ENCODE assay signal across 1 cellular context in the genomic region with DNA sequence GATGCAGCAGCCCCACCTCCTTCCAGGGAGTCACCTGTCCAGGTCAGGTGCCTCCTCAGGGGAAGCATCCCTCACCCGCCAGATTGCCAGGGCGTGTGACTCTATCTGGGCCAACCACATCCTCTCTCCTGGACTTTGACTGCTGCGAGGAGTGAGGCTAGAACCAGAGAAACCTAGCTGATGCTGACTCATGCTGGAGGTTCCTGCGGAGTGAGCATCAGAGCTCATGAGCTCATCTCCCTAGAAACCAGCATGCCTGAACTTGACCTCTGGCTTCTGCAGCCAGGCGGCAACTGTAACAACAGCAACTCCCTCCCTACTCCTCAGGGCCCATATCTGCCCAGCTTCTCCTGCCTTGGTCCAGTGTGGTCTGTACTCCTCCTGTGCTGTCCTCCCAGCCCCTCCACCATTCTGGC.
TF ChIP-seq lines count a peak whose summit lies in the region.

No MANE protein-coding gene starts in this region.

TF ChIP-seq in K562, 482 proteins besides CTCF, POLR2A, EP300 and RAD21 (continued from another document and continues in another):
- TF ChIP-seq ZNF277 (CRISPR knock-in tag; IDR thresholded peaks at IDR 0.05; ENCODE audit: borderline replicate concordance), result no peak
- peak; percentile 32; the same call in 1 of the 2 replicates for TF ChIP-seq GABPB1 (CRISPR knock-in tag; IDR thresholded peaks at IDR 0.05)
- TF ChIP-seq NRF1 (conservative IDR thresholded peaks at IDR 0.05 in 1 of 2, IDR thresholded peaks at IDR 0.05 in 1 of 2), result peak in 1 of 2 experiments; percentile 35; a peak in 1 of 4 replicates
- TF ChIP-seq NR1H2 (CRISPR knock-in tag; IDR thresholded peaks at IDR 0.05), result peak; percentile 51; the same call in 1 of the 2 replicates
- TF ChIP-seq DPF2 (IDR thresholded peaks at IDR 0.05), result peak; percentile 77
- TF ChIP-seq EWSR1 (IDR thresholded peaks at IDR 0.05; ENCODE audit: borderline replicate concordance, low read depth, partially characterized antibody), result no peak
- peak in 1 of 2 experiments; percentile 61; a peak in 1 of 4 replicates for TF ChIP-seq SIN3A (IDR thresholded peaks at IDR 0.05; ENCODE audit: borderline replicate concordance in 2 of 2, control insufficient read depth in 1 of 2, low read depth in 2 of 2, low read length in 2 of 2)
- TF ChIP-seq HINFP (tag; conservative IDR thresholded peaks at IDR 0.05; ENCODE audit: low read depth), result no peak
- TF ChIP-seq TEAD2 (tag; IDR thresholded peaks at IDR 0.05), result no peak
- TF ChIP-seq, protein P1, sequence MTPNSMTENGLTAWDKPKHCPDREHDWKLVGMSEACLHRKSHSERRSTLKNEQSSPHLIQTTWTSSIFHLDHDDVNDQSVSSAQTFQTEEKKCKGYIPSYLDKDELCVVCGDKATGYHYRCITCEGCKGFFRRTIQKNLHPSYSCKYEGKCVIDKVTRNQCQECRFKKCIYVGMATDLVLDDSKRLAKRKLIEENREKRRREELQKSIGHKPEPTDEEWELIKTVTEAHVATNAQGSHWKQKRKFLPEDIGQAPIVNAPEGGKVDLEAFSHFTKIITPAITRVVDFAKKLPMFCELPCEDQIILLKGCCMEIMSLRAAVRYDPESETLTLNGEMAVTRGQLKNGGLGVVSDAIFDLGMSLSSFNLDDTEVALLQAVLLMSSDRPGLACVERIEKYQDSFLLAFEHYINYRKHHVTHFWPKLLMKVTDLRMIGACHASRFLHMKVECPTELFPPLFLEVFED (CRISPR knock-in tag; conservative IDR thresholded peaks at IDR 0.05), result no peak
- no peak for TF ChIP-seq U2AF2 (optimal IDR thresholded peaks at IDR 0.05; ENCODE audit: low read depth, low read length)
- no peak for TF ChIP-seq ZNF217 (CRISPR knock-in tag; IDR thresholded peaks at IDR 0.05)
- TF ChIP-seq TAL1 (IDR thresholded peaks at IDR 0.05), result 0 out of 2 replicates have a peak, but pooled peaks have one; percentile 15
- TF ChIP-seq, protein P2, sequence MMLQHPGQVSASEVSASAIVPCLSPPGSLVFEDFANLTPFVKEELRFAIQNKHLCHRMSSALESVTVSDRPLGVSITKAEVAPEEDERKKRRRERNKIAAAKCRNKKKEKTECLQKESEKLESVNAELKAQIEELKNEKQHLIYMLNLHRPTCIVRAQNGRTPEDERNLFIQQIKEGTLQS (IDR thresholded peaks at IDR 0.05), result peak; percentile 91
- TF ChIP-seq, protein P2 (CRISPR knock-in tag; conservative IDR thresholded peaks at IDR 0.05), result no peak
- TF ChIP-seq ZNF3 (CRISPR knock-in tag; IDR thresholded peaks at IDR 0.05), result no peak
- TF ChIP-seq ZNF143 (CRISPR knock-in tag; IDR thresholded peaks at IDR 0.05), result 0 out of 2 replicates have a peak, but pooled peaks have one; percentile 4
- TF ChIP-seq GTF2E2 (tag; IDR thresholded peaks at IDR 0.05), result no peak
- no peak for TF ChIP-seq IRF1 (CRISPR knock-in tag; IDR thresholded peaks at IDR 0.05; ENCODE audit: borderline replicate concordance)
- peak; percentile 95 for TF ChIP-seq BACH1 (tag; IDR thresholded peaks at IDR 0.05)
- peak; percentile 74; the same call in 1 of the 2 replicates for TF ChIP-seq SMARCE1 (IDR thresholded peaks at IDR 0.05)
- 0 out of 2 replicates have a peak, but pooled peaks have one; percentile 54 for TF ChIP-seq SMARCC2 (IDR thresholded peaks at IDR 0.05; ENCODE audit: low read depth)
- no peak for TF ChIP-seq BRF2 (IDR thresholded peaks at IDR 0.05; ENCODE audit: borderline replicate concordance, insufficient read depth, insufficient read length)
- TF ChIP-seq ZNF766 (CRISPR knock-in tag; conservative IDR thresholded peaks at IDR 0.05), result peak; percentile 82
- TF ChIP-seq CBFA2T2 (conservative IDR thresholded peaks at IDR 0.05), result peak; percentile 41
- TF ChIP-seq ZNF592 (IDR thresholded peaks at IDR 0.05), result peak; percentile 82
- TF ChIP-seq SOX6 (IDR thresholded peaks at IDR 0.05), result peak; percentile 58
- 0 out of 2 replicates have a peak, but pooled peaks have one; percentile 14 for TF ChIP-seq BCOR (IDR thresholded peaks at IDR 0.05)
- TF ChIP-seq MAFK (IDR thresholded peaks at IDR 0.05; ENCODE audit: low read length), result peak; percentile 92
- no peak for TF ChIP-seq ASH1L (IDR thresholded peaks at IDR 0.05; ENCODE audit: borderline replicate concordance, low read depth, partially characterized antibody)
- peak; percentile 95 for TF ChIP-seq JUND (IDR thresholded peaks at IDR 0.05; ENCODE audit: borderline replicate concordance, low read depth, low read length)
- TF ChIP-seq JUND (tag; IDR thresholded peaks at IDR 0.05; ENCODE audit: borderline replicate concordance, low read depth, low read length), result peak; percentile 94; the same call in 2 of the 3 replicates
- TF ChIP-seq FOXK2 (conservative IDR thresholded peaks at IDR 0.05 in 1 of 2, IDR thresholded peaks at IDR 0.05 in 1 of 2; ENCODE audit: low read depth in 2 of 2), result peak; percentile 54 to 71; a peak in 2 of 4 replicates
- TF ChIP-seq ID3 (CRISPR knock-in tag; IDR thresholded peaks at IDR 0.05), result no peak
- TF ChIP-seq ID3 (tag; IDR thresholded peaks at IDR 0.05), result peak; percentile 49; the same call in 1 of the 2 replicates
- TF ChIP-seq, protein P3, sequence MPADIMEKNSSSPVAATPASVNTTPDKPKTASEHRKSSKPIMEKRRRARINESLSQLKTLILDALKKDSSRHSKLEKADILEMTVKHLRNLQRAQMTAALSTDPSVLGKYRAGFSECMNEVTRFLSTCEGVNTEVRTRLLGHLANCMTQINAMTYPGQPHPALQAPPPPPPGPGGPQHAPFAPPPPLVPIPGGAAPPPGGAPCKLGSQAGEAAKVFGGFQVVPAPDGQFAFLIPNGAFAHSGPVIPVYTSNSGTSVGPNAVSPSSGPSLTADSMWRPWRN (IDR thresholded peaks at IDR 0.05; ENCODE audit: low read depth), result 0 out of 2 replicates have a peak, but pooled peaks have one; percentile 21
- TF ChIP-seq MTA2 (IDR thresholded peaks at IDR 0.05; ENCODE audit: low read depth), result 0 out of 2 replicates have a peak, but pooled peaks have one; percentile 6
- peak; percentile 98 for TF ChIP-seq ZNF316 (IDR thresholded peaks at IDR 0.05)
- TF ChIP-seq PHF21A (IDR thresholded peaks at IDR 0.05; ENCODE audit: borderline replicate concordance, low read depth), result peak; percentile 24; the same call in 1 of the 2 replicates
- TF ChIP-seq RFX1 (IDR thresholded peaks at IDR 0.05), result peak; percentile 84
- TF ChIP-seq C11orf30 (IDR thresholded peaks at IDR 0.05; ENCODE audit: low read depth), result peak; percentile 98
- TF ChIP-seq JUNB (CRISPR knock-in tag; conservative IDR thresholded peaks at IDR 0.05), result 0 out of 2 replicates have a peak, but pooled peaks have one; percentile 26
- TF ChIP-seq NR2C1 (IDR thresholded peaks at IDR 0.05), result peak; percentile 85
- peak; percentile 92 for TF ChIP-seq NR2C1 (tag; IDR thresholded peaks at IDR 0.05)
- TF ChIP-seq TRIM24 (IDR thresholded peaks at IDR 0.05), result peak in 1 of 2 experiments; percentile 59; a peak in 1 of 4 replicates
- TF ChIP-seq ZBTB7A (IDR thresholded peaks at IDR 0.05; ENCODE audit: borderline replicate concordance, control insufficient read depth, low read depth, low read length), result peak; percentile 34; the same call in 1 of the 2 replicates
- peak; percentile 62 for TF ChIP-seq CXXC5 (CRISPR knock-in tag; IDR thresholded peaks at IDR 0.05)
- TF ChIP-seq PTRF (tag; IDR thresholded peaks at IDR 0.05), result no peak
- no peak; the same call in 1 of the 2 replicates for TF ChIP-seq GABPA (tag; conservative IDR thresholded peaks at IDR 0.05; ENCODE audit: low read depth)
- no peak for TF ChIP-seq ILK (tag; IDR thresholded peaks at IDR 0.05; ENCODE audit: borderline replicate concordance, low read depth)
- peak; percentile 92 for TF ChIP-seq ATF7 (IDR thresholded peaks at IDR 0.05)
- TF ChIP-seq BHLHE40 (IDR thresholded peaks at IDR 0.05; ENCODE audit: low read length), result peak; percentile 80
- TF ChIP-seq MTA1 (IDR thresholded peaks at IDR 0.05; ENCODE audit: borderline replicate concordance), result peak; percentile 23; the same call in 1 of the 2 replicates
- TF ChIP-seq USF1 (CRISPR knock-in tag; IDR thresholded peaks at IDR 0.05), result peak; percentile 59; the same call in 1 of the 2 replicates
- 0 out of 2 replicates have a peak, but pooled peaks have one; percentile 42 for TF ChIP-seq ZKSCAN8 (CRISPR knock-in tag; IDR thresholded peaks at IDR 0.05)
- TF ChIP-seq TRIM28 (IDR thresholded peaks at IDR 0.05), result no peak
- TF ChIP-seq MAZ (CRISPR knock-in tag; conservative IDR thresholded peaks at IDR 0.05 in 1 of 2, IDR thresholded peaks at IDR 0.05 in 1 of 2), result 0 out of 4 replicates have a peak, but pooled peaks of 1 of the 2 experiments have one; percentile 38
- TF ChIP-seq CBFA2T3 (IDR thresholded peaks at IDR 0.05), result peak; percentile 62
- TF ChIP-seq MAFG (tag; conservative IDR thresholded peaks at IDR 0.05), result peak; percentile 95
